Comparison of ENCODE assay signal across 8 cellular contexts in genomic region chr16:74700206-74701040, GRCh38. TPM values are rescaled to one million over a fixed set of nuclear protein-coding genes. Genes with fewer than 3 reads are reported as not detected.
DNase-seq lines count a peak whose midpoint lies in the region; ATAC-seq, FAIRE-seq and TF ChIP-seq lines count a peak whose summit lies in the region.

TSS of gene MLKL (minus strand) at chr16:74700862. CDS start at chr16:74695757, 5,105 bp downstream.

- peaks cover 10% of the 10 kb centered on the region; the same call in 1 of the 2 replicates for H3K27me3 ChIP-seq in HUES6 (ENCODE audit: control insufficient read depth, insufficient read depth, low read length)

- intact Hi-C loops in T-helper 2 cell treated with Interferon-gamma antibody and Interleukin-4, amounts not matched to agents 100 ng/mL and 5 ng/mL, for 36 hours (cut with micrococcal nuclease) = loop anchor here (1.0 to 10.0 kb wide), 3 partner anchors 9 to 284 kb away; partner anchors contain the start of genes RFWD3 and WDR59

- H3K27ac ChIP-seq in HUES6 (ENCODE audit: low read depth, low read length) = no peak within 1 kb of the TSS

- peak within 1 kb of the TSS; percentile 98 to 99 (median 99) for H3K4me3 Mint-ChIP-seq in immature natural killer cell

- peaks cover 54 to 62% of the 10 kb centered on the region in 2 donors for H3K4me1 Mint-ChIP-seq in immature natural killer cell

- TF ChIP-seq CTCF in D721Med (IDR thresholded peaks at IDR 0.05; ENCODE audit: insufficient read depth, missing control alignments) = no peak

- H3K4me1 ChIP-seq in HUES6 (ENCODE audit: control insufficient read depth, insufficient read depth, low read length) = peaks cover 5% of the 10 kb centered on the region; the same call in 1 of the 2 replicates

- H3K4me3 ChIP-seq in HUES6 (ENCODE audit: low read depth, low read length) = peak within 1 kb of the TSS; percentile 51

- FAIRE-seq in D721Med (lab: Jason Lieb, UNC) = no peak

- H3K27me3 Mint-ChIP-seq in immature natural killer cell (ENCODE audit: low read depth in 3 of 3) = peaks cover 4 to 7% (median 4%) of the 10 kb centered on the region in 3 donors

- no peak within 1 kb of the TSS for H3K9ac ChIP-seq in HUES6 (ENCODE audit: low read length)

- H3K9me3 ChIP-seq in HUES6 (ENCODE audit: control insufficient read depth, insufficient read depth, low read depth, low read length) = no peaks in the 10 kb centered on the region

- H3K9me3 Mint-ChIP-seq in immature natural killer cell = no peaks in the 10 kb centered on the region

- DNase-seq in CMK (ENCODE audit: low read depth) (peak; percentile 54), astrocyte of the hippocampus (ENCODE audit: low read depth, low spot score) (peak; percentile 37), immature natural killer cell (peak; percentile 64 to 66 (median 65)), D721Med (ENCODE audit: insufficient read length, low spot score) (no peak)
- peak; percentile 26 to 54 for DNase-seq in stimulated activated CD4-positive, alpha-beta T cell treated with anti-CD3 and anti-CD28 coated beads, Interleukin-15, amount 100 ng/mL, for 48 hours (ENCODE audit: low read depth in 2 of 2)

- peaks cover 6 to 14% (median 6%) of the 10 kb centered on the region in 3 donors for H3K36me3 Mint-ChIP-seq in immature natural killer cell

- peak within 1 kb of the TSS; percentile 95 to 99 (median 98) for H3K27ac Mint-ChIP-seq in immature natural killer cell

- ATAC-seq in GM19452 (IDR thresholded peaks at IDR 0.05; ENCODE audit: unreplicated experiment) = peak; percentile 59

- no peaks in the 10 kb centered on the region for H3K36me3 ChIP-seq in HUES6 (ENCODE audit: control insufficient read depth, insufficient read depth, low read length)

RNA-seq across cellular contexts. Expression of gene MLKL, which starts in this region (rescaled TPM):
- 27.4 and 29.2 TPM in 2 replicates for total RNA-seq in T-helper 2 cell treated with Interferon-gamma antibody and Interleukin-4, amounts not matched to agents 100 ng/mL and 5 ng/mL, for 36 hours
- 10 to 100 TPM in 2 of 3 donors, 1 to 10 TPM in 1; 8.3 to 13.8 (median 12.5) TPM for polyA plus RNA-seq in immature natural killer cell
